18 cellular contexts compared by ENCODE assay signal in the genomic region with DNA sequence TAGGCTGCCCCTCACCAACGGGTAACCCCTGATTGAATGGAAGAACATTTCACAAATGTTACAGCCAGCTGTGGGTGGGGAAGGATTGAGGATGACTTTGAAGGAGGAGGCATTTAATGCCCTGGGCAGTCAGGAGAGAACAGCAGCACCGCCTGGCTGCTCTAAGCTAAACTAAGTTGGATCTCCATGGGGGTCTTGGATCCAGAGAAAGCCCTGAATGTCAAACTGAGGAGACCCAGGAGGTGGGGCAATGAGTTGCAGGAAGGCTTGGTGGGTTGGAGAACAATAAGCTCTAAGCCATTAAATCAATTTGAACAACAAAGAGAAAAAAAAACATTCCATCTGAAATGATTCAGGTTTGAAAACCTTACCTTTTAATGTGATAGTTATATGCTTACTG. TPM values are rescaled to one million over a fixed set of nuclear protein-coding genes. Genes with fewer than 3 reads are reported as not detected.
DNase-seq lines count a peak whose midpoint lies in the region; ATAC-seq and TF ChIP-seq lines count a peak whose summit lies in the region.
"Had no signal": no experiment of that assay in that cellular context is flagged by ENCODE, and none has a peak within 500 bp of the region (broad histone marks: within the 10 kb centered on the region; RNA-seq: fewer than 3 reads in every experiment).

No MANE protein-coding gene starts in this region.

- H3K9me3 Mint-ChIP-seq in WTC11 = no peaks in the 10 kb centered on the region
- no peaks in the 10 kb centered on the region for H3K9me3 Mint-ChIP-seq in neural progenitor cell
- H3K9me3 Mint-ChIP-seq: CD14-positive monocyte had no signal

- H3K79me2 ChIP-seq in neural progenitor cell (ENCODE audit: low read depth) = no peaks in the 10 kb centered on the region

- no peaks in the 10 kb centered on the region for H3K4me1 ChIP-seq in iPS DF 6.9 (ENCODE audit: control insufficient read depth, insufficient read depth, low read length)
- peaks cover 13% of the 10 kb centered on the region for H3K4me1 ChIP-seq in neural progenitor cell
- H3K4me1 ChIP-seq in prostate gland (replicated peaks) = no peaks in the 10 kb centered on the region

- H3K27me3 ChIP-seq in H7 (ENCODE audit: control insufficient read depth, insufficient read depth, low read length) = no peaks in the 10 kb centered on the region
- H3K27me3 ChIP-seq in iPS DF 6.9 (ENCODE audit: control insufficient read depth, insufficient read depth, low read length) = no peaks in the 10 kb centered on the region
- H3K27me3 ChIP-seq in neural progenitor cell = no peaks in the 10 kb centered on the region
- no peaks in the 10 kb centered on the region for H3K27me3 ChIP-seq in prostate gland (replicated peaks; ENCODE audit: insufficient read depth)

- H3K27ac Mint-ChIP-seq in WTC11 (no peak overlapping the region), neural progenitor cell (peak overlapping the region; percentile 21)

- peaks cover 34% of the 10 kb centered on the region for H3K27me3 Mint-ChIP-seq in WTC11 (ENCODE audit: low read depth)
- H3K27me3 Mint-ChIP-seq in neural progenitor cell (ENCODE audit: insufficient read depth, low read depth) = no peaks in the 10 kb centered on the region

- H3K36me3 Mint-ChIP-seq in WTC11 = no peaks in the 10 kb centered on the region
- peaks cover 16% of the 10 kb centered on the region for H3K36me3 Mint-ChIP-seq in neural progenitor cell

- no peaks in the 10 kb centered on the region for H4K20me1 ChIP-seq in neural progenitor cell (ENCODE audit: low read depth)

- peaks cover 5% of the 10 kb centered on the region for H3F3A ChIP-seq in neural progenitor cell (ENCODE audit: low read depth)

- CTCF ChIA-PET in WTC11 (lab: Charles Lee) = interaction anchor here (0.7 to 3.4 kb wide), 8 partner anchors 16 to 737 kb away, joined by 3 to 25 read pairs (median 3); partner anchors contain the start of genes PLCB1 and TMX4

- H3K4me3 ChIP-seq in H7 (ENCODE audit: insufficient read depth, low read depth, low read length) (no peak overlapping the region), iPS DF 6.9 (ENCODE audit: low read length) (no peak overlapping the region), neural progenitor cell (no peak overlapping the region), prostate gland (no peak overlapping the region)
- H3K4me3 ChIP-seq: K562 had no signal

- TF ChIP-seq CTCF in WTC11 (IDR thresholded peaks at IDR 0.05) (no peak), neural progenitor cell (IDR thresholded peaks at IDR 0.05) (no peak), prostate gland (IDR thresholded peaks at IDR 0.05) (no peak)

- peak; percentile 99 for ATAC-seq in WTC11
- ATAC-seq: HCT116, K562, PC-3 had no signal

- no peak overlapping the region for H3K4me2 ChIP-seq in neural progenitor cell

- H3K36me3 ChIP-seq in H7 (replicated peaks; ENCODE audit: control insufficient read depth, insufficient read depth, low read length) (no peaks in the 10 kb centered on the region), iPS DF 6.9 (ENCODE audit: control insufficient read depth, insufficient read depth, low read length) (no peaks in the 10 kb centered on the region), neural progenitor cell (no peaks in the 10 kb centered on the region), prostate gland (no peaks in the 10 kb centered on the region)

- no peak overlapping the region for H3K9ac ChIP-seq in neural progenitor cell

- peaks cover 22% of the 10 kb centered on the region for H3K4me1 Mint-ChIP-seq in WTC11
- peaks cover 12% of the 10 kb centered on the region for H3K4me1 Mint-ChIP-seq in neural progenitor cell

- H3K9me3 ChIP-seq in iPS DF 6.9 (ENCODE audit: control insufficient read depth, insufficient read depth, low read length) (no peaks in the 10 kb centered on the region), neural progenitor cell (ENCODE audit: low read depth) (no peaks in the 10 kb centered on the region), prostate gland (no peaks in the 10 kb centered on the region)
- H3K9me3 ChIP-seq: Caco-2 had no signal

- no CpG with 5 or more reads among the region's 2 CpGs for WGBS in iPS DF 6.9 (ENCODE audit: insufficient coverage, insufficient read length)
- 92% methylated on average over 2 of the region's 2 CpGs for WGBS in prostate gland

- no peak overlapping the region for H2AFZ ChIP-seq in neural progenitor cell (replicated peaks)

- POLR2A ChIA-PET in WTC11 (lab: Charles Lee) = no interaction called here

- DNase-seq in H7 (peak; percentile 46), WTC11 (ENCODE audit: low spot score) (peak; percentile 53), iPS DF 6.9 (ENCODE audit: low read depth, low spot score) (peak; percentile 54), neural progenitor cell (ENCODE audit: low spot score) (peak; percentile 81), SHP77 treated with DMSO at 0.1 percent for 48 hours (lab: John Stamatoyannopoulos, UW) (no peak), prostate gland (ENCODE audit: low spot score) (no peak), retina (no peak)
- DNase-seq: AML-193, Caco-2, GDM1, NCI-H1092 treated with DMSO at 0.1 percent for 48 hours, NCI-H748 treated with DMSO at 0.1 percent for 48 hours, PC-3 had no signal

- H3K4me3 Mint-ChIP-seq in WTC11 (no peak overlapping the region), neural progenitor cell (no peak overlapping the region)
- H3K4me3 Mint-ChIP-seq: CD14-positive monocyte had no signal

- H3K27ac ChIP-seq in iPS DF 6.9 (ENCODE audit: low read length) (no peak overlapping the region), neural progenitor cell (no peak overlapping the region), prostate gland (no peak overlapping the region)
- H3K27ac ChIP-seq: RWPE1 had no signal

- intact Hi-C loops in prostate gland (cut with DNase I) = no loop called here

- TF ChIP-seq POLR2A in prostate gland (IDR thresholded peaks at IDR 0.05) = no peak

TF ChIP-seq in WTC11, 78 proteins besides CTCF, POLR2A, EP300 and RAD21:
- peak; percentile 29; the same call in 1 of the 2 replicates for TF ChIP-seq ZNF423 (CRISPR knock-in tag; IDR thresholded peaks at IDR 0.05)
- no peak for TF ChIP-seq CREB1 (CRISPR knock-in tag; IDR thresholded peaks at IDR 0.05)
- TF ChIP-seq ZNF121 (CRISPR knock-in tag; IDR thresholded peaks at IDR 0.05) = 0 out of 2 replicates have a peak, but pooled peaks have one; percentile 8
TF ChIP-seq in WTC11: peak in this region for 2.

RNA-seq across cellular contexts. Expression of gene TMX4, which starts 35.4 kb away (rescaled TPM):
- total RNA-seq in H7 (2014; rRNA removed; shearing (Covaris generic)) = 7.1 and 8.2 TPM in 2 replicates
- 9.7 to 11.4 TPM (median 9.8 TPM) in 3 replicates for total RNA-seq in WTC11 (2021)
- 9.3 and 10.4 TPM in 2 replicates for total RNA-seq in neural progenitor cell (ENCODE audit: low replicate concordance)
- total RNA-seq in prostate gland = 100 to 1,000 TPM in 1 of 2 donors, 10 to 100 TPM in 1; 57.0 to 236 TPM

RNA-seq across cellular contexts. Expression of gene HAO1, which starts 43.9 kb away (rescaled TPM):
- not detected in 2 replicates for total RNA-seq in H7 (2014; rRNA removed; shearing (Covaris generic))
- 0.09 TPM in 1 of 3 replicates, not detected in the others for total RNA-seq in WTC11 (2021)
- not detected in 2 replicates for total RNA-seq in neural progenitor cell (ENCODE audit: low replicate concordance)
- not detected for total RNA-seq in prostate gland
- total RNA-seq: Caco-2, K562, NCI-H460 had no signal

Comparison
In these comparisons a context has a peak if more than half of its experiments do, and no peak if none do; other contexts are left out.
1. DNase-seq: peak in H7 (single experiment), WTC11 (single experiment), iPS DF 6.9 (single experiment) and neural progenitor cell (single experiment); none in SHP77 treated with DMSO at 0.1 percent for 48 hours (single experiment), prostate gland (single experiment) and retina (single experiment).